8 cellular contexts compared by ENCODE assay signal in the genomic region with DNA sequence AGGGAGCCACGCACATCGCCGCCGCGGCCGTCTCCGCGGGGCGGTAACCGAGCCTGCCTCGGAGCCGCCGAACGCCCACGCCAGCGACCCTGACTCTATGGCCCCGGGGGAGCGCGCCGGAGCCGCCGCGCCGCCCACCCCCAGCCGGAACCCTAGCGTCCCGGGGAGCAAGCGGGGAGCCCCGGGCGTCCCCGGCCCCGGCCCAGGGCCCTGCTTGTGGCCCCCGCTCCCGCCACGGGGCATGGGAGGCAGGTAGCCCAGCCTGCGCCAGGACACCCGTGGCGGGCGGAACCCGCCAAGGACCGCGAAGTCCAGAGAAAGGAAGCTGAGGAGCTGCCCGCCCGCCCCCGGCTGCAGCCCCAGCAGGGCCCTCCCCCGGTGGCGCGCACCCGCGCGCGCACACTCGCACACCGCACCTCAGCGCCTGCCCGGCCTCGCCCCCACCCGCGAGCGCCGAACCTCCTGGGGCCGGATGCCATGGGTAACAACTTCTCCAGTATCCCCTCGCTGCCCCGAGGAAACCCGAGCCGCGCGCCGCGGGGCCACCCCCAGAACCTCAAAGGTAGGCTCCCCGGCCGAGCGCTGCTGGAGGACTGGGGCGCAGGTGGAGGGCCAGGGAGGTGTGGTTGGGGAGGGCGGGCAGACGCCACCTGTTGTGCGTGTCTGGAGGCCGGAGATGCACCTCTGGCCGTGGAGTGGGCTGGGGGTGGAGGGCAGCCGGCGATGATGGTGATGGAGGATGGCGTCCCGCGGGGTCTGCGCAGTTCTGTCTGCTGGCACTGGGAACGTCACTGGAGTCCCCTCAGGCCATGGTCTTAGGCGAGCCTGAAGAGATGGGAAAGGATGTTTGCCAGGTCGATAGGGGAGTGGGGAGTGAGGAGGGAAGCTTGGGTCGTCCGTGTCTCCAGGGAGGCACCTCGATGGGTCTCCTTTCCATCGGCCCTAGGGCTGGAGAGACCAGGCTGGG. TPM values are rescaled to one million over a fixed set of nuclear protein-coding genes. Genes with fewer than 3 reads are reported as not detected.
A peak's percentile ranks its signal among the peaks of the same experiment; 100 is the strongest.
DNase-seq lines count a peak whose midpoint lies in the region; ATAC-seq and TF ChIP-seq lines count a peak whose summit lies in the region.

No MANE protein-coding gene starts in this region.

- no peaks in the 10 kb centered on the region for H3K36me3 ChIP-seq in thyroid gland

- peaks cover 16% of the 10 kb centered on the region for H3K27me3 ChIP-seq in thyroid gland

- TF ChIP-seq CTCF in WTC11 (IDR thresholded peaks at IDR 0.05) (no peak), epithelial cell of proximal tubule (conservative IDR thresholded peaks at IDR 0.05; ENCODE audit: low read depth, low read length) (no peak), neural crest cell (conservative IDR thresholded peaks at IDR 0.05) (no peak), thyroid gland (IDR thresholded peaks at IDR 0.05) (no peak)

- intact Hi-C loops in thyroid gland (cut with DNase I), result no loop called here

- H3K4me1 ChIP-seq in thyroid gland, result peaks cover 0 to 16% of the 10 kb centered on the region in 2 donors

- H3K36me3 Mint-ChIP-seq in WTC11 (no peaks in the 10 kb centered on the region), neural crest cell (ENCODE audit: low read depth) (no peaks in the 10 kb centered on the region)

- no peaks in the 10 kb centered on the region for H3K9me3 Mint-ChIP-seq in WTC11
- no peaks in the 10 kb centered on the region for H3K9me3 Mint-ChIP-seq in neural crest cell

- POLR2A ChIA-PET in WTC11 (lab: Charles Lee), result interaction anchor here (0.7 to 1.2 kb wide), 2 partner anchors 18 to 1850 kb away, joined by 3 read pairs; no protein-coding TSS in a partner anchor

- peaks cover 65% of the 10 kb centered on the region for H3K27me3 Mint-ChIP-seq in WTC11 (ENCODE audit: low read depth)
- peaks cover 68% of the 10 kb centered on the region for H3K27me3 Mint-ChIP-seq in neural crest cell (ENCODE audit: low read depth)

- DNase-seq in NCI-H2171 (lab: John Stamatoyannopoulos, UW), result peak; percentile 3
- DNase-seq in NCI-H2171 treated with DMSO at 0.1 percent for 48 hours (lab: John Stamatoyannopoulos, UW), result no peak
- DNase-seq in WTC11 (ENCODE audit: low spot score), result peak; percentile 50
- DNase-seq in epithelial cell of proximal tubule (ENCODE audit: low read depth), result no peak
- no peak for DNase-seq in neural crest cell (ENCODE audit: low read depth, low spot score)
- DNase-seq in OCI-M1 (lab: John Stamatoyannopoulos, UW), result no peak
- DNase-seq in RKO (ENCODE audit: low spot score), result no peak
- no peak for DNase-seq in thyroid gland

- H3K4me1 Mint-ChIP-seq in WTC11, result peaks cover 9% of the 10 kb centered on the region
- H3K4me1 Mint-ChIP-seq in neural crest cell, result peaks cover 16% of the 10 kb centered on the region

- H3K4me3 Mint-ChIP-seq in WTC11 (peak overlapping the region; percentile 78), neural crest cell (peak overlapping the region; percentile 91)

- WGBS in thyroid gland, 2 donors, result 3 to 5% methylated on average over 5 to 13 of the region's 92 CpGs

- H3K4me3 ChIP-seq in epithelial cell of proximal tubule (ENCODE audit: low read depth, low read length), result peak overlapping the region; percentile 40
- H3K4me3 ChIP-seq in thyroid gland (replicated peaks in 1 of 3), result peak overlapping the region in 1 of 3 donors; percentile 42

- H3K27ac ChIP-seq in thyroid gland, result no peak overlapping the region

- H3K27ac Mint-ChIP-seq in WTC11, result no peak overlapping the region
- H3K27ac Mint-ChIP-seq in neural crest cell (ENCODE audit: unreplicated experiment), result no peak overlapping the region

- TF ChIP-seq POLR2A in thyroid gland (IDR thresholded peaks at IDR 0.05), result no peak

- ATAC-seq in WTC11, result peak; percentile 55

- H3K9me3 ChIP-seq in thyroid gland, result no peaks in the 10 kb centered on the region

- CTCF ChIA-PET in WTC11 (lab: Charles Lee), result interaction anchor here (0.9 to 4.5 kb wide), 11 partner anchors 9 to 798 kb away, joined by 3 to 30 read pairs (median 4); no protein-coding TSS in a partner anchor

TF ChIP-seq in WTC11, 78 proteins besides CTCF, POLR2A, EP300 and RAD21:
- TF ChIP-seq ESRRA (CRISPR knock-in tag; IDR thresholded peaks at IDR 0.05; ENCODE audit: borderline replicate concordance) (0 out of 2 replicates have a peak, but pooled peaks have one; percentile 20), ZNF423 (CRISPR knock-in tag; IDR thresholded peaks at IDR 0.05) (peak; percentile 41; the same call in 1 of the 2 replicates), SP1 (CRISPR knock-in tag; conservative IDR thresholded peaks at IDR 0.05) (no peak), ATF1 (CRISPR knock-in tag; IDR thresholded peaks at IDR 0.05) (no peak), FOXK1 (CRISPR knock-in tag; IDR thresholded peaks at IDR 0.05) (0 out of 2 replicates have a peak, but pooled peaks have one; percentile 31), EMX1 (CRISPR knock-in tag; IDR thresholded peaks at IDR 0.05) (no peak), GABPB1 (CRISPR knock-in tag; IDR thresholded peaks at IDR 0.05) (no peak), ZNF138 (CRISPR knock-in tag; conservative IDR thresholded peaks at IDR 0.05) (no peak)
- TF ChIP-seq, protein P1, sequence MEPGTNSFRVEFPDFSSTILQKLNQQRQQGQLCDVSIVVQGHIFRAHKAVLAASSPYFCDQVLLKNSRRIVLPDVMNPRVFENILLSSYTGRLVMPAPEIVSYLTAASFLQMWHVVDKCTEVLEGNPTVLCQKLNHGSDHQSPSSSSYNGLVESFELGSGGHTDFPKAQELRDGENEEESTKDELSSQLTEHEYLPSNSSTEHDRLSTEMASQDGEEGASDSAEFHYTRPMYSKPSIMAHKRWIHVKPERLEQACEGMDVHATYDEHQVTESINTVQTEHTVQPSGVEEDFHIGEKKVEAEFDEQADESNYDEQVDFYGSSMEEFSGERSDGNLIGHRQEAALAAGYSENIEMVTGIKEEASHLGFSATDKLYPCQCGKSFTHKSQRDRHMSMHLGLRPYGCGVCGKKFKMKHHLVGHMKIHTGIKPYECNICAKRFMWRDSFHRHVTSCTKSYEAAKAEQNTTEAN (CRISPR knock-in tag; IDR thresholded peaks at IDR 0.05), result no peak
- TF ChIP-seq, protein P2, sequence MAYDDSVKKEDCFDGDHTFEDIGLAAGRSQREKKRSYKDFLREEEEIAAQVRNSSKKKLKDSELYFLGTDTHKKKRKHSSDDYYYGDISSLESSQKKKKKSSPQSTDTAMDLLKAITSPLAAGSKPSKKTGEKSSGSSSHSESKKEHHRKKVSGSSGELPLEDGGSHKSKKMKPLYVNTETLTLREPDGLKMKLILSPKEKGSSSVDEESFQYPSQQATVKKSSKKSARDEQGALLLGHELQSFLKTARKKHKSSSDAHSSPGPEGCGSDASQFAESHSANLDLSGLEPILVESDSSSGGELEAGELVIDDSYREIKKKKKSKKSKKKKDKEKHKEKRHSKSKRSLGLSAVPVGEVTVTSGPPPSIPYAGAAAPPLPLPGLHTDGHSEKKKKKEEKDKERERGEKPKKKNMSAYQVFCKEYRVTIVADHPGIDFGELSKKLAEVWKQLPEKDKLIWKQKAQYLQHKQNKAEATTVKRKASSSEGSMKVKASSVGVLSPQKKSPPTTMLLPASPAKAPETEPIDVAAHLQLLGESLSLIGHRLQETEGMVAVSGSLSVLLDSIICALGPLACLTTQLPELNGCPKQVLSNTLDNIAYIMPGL (CRISPR knock-in tag; IDR thresholded peaks at IDR 0.05), result no peak; the same call in 1 of the 2 replicates
- TF ChIP-seq, protein P3, sequence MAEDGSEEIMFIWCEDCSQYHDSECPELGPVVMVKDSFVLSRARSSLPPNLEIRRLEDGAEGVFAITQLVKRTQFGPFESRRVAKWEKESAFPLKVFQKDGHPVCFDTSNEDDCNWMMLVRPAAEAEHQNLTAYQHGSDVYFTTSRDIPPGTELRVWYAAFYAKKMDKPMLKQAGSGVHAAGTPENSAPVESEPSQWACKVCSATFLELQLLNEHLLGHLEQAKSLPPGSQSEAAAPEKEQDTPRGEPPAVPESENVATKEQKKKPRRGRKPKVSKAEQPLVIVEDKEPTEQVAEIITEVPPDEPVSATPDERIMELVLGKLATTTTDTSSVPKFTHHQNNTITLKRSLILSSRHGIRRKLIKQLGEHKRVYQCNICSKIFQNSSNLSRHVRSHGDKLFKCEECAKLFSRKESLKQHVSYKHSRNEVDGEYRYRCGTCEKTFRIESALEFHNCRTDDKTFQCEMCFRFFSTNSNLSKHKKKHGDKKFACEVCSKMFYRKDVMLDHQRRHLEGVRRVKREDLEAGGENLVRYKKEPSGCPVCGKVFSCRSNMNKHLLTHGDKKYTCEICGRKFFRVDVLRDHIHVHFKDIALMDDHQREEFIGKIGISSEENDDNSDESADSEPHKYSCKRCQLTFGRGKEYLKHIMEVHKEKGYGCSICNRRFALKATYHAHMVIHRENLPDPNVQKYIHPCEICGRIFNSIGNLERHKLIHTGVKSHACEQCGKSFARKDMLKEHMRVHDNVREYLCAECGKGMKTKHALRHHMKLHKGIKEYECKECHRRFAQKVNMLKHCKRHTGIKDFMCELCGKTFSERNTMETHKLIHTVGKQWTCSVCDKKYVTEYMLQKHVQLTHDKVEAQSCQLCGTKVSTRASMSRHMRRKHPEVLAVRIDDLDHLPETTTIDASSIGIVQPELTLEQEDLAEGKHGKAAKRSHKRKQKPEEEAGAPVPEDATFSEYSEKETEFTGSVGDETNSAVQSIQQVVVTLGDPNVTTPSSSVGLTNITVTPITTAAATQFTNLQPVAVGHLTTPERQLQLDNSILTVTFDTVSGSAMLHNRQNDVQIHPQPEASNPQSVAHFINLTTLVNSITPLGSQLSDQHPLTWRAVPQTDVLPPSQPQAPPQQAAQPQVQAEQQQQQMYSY (CRISPR knock-in tag; IDR thresholded peaks at IDR 0.05), result peak; percentile 56
- TF ChIP-seq, protein P4, sequence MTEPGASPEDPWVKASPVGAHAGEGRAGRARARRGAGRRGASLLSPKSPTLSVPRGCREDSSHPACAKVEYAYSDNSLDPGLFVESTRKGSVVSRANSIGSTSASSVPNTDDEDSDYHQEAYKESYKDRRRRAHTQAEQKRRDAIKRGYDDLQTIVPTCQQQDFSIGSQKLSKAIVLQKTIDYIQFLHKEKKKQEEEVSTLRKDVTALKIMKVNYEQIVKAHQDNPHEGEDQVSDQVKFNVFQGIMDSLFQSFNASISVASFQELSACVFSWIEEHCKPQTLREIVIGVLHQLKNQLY (CRISPR knock-in tag; IDR thresholded peaks at IDR 0.05), result no peak

RNA-seq across cellular contexts. Expression of a gene that starts 0.7 kb away (rescaled TPM):
- total RNA-seq in WTC11 (2021) (0.66 to 1.2 TPM (median 0.99 TPM) in 3 replicates), epithelial cell of proximal tubule (0.14 and 1.3 TPM in 2 replicates), neural crest cell (1.8 and 2.7 TPM in 2 replicates), thyroid gland (1 to 10 TPM in 1 of 4 donors, not detected in 3; 1.1 TPM)

RNA-seq across cellular contexts. Expression of a gene that starts 15.2 kb away (rescaled TPM):
- total RNA-seq in WTC11 (2021) (0.13 to 0.18 TPM (median 0.16 TPM) in 3 replicates), epithelial cell of proximal tubule (not detected in 2 replicates), neural crest cell (not detected in 2 replicates), thyroid gland (not detected)

RNA-seq across cellular contexts. Expression of a gene that starts 35.5 kb away (rescaled TPM):
- 0.30 to 0.55 TPM (median 0.39 TPM) in 3 replicates for total RNA-seq in WTC11 (2021)
- total RNA-seq in epithelial cell of proximal tubule, result not detected in 2 replicates
- not detected in 2 replicates for total RNA-seq in neural crest cell
- not detected for total RNA-seq in thyroid gland

RNA-seq across cellular contexts. Expression of a gene that starts 42.0 kb away (rescaled TPM):
- 1.8 to 2.4 TPM (median 1.9 TPM) in 3 replicates for total RNA-seq in WTC11 (2021)
- total RNA-seq in epithelial cell of proximal tubule, result 4.6 and 4.7 TPM in 2 replicates
- total RNA-seq in neural crest cell, result not detected in 2 replicates
- total RNA-seq in thyroid gland, result 10 to 100 TPM; 16.0 to 47.3 (median 32.8) TPM

Comparison
In these comparisons a context has a peak if more than half of its experiments do, and no peak if none do; other contexts are left out.
1. DNase-seq: peak in NCI-H2171 (single experiment) and WTC11 (single experiment); none in NCI-H2171 treated with DMSO at 0.1 percent for 48 hours (single experiment), epithelial cell of proximal tubule (single experiment), neural crest cell (single experiment), OCI-M1 (single experiment), RKO (single experiment) and thyroid gland (0 of 2).